ENCODE assay signal across 8 cellular contexts in the genomic region with DNA sequence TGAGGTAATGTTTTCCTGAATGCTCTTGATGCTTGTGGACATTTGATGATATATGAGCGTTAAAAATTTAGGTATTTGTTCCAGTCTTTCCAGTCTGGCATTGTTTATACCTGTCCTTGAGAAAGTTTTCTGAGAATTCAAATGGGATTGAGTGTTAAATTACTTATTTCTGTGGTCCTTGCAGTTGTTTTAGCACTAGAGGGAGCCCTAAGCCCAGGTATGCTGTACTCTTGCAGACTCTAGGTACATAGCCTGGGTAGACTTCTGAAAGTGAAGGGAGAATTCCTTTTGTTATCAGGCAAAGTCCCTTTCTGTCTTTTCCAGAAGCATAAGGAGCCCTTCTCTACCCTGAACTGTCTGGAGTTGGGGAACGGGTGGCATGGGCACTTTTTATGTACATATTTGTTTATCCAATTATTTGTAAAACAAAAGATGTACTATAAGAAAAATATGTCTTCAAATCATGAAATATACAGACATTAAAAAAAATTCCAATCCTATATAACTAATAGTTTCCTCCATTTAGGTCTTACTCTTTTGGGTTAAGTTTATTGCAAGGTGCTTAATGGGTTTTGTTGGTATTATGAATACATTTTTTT.
DNase-seq lines count a peak whose midpoint lies in the region; ATAC-seq, FAIRE-seq and TF ChIP-seq lines count a peak whose summit lies in the region.

No MANE protein-coding gene starts in this region.

- CTCF ChIA-PET in MCF 10A (lab: Yijun Ruan, JAX), result no interaction called here
- CTCF ChIA-PET in HepG2 (lab: Yijun Ruan, JAX; ENCODE audit: low intra/inter-chr PET ratio, low total read pairs), result interaction anchor here (0.6 to 2.0 kb wide), 4 partner anchors 62 to 1031 kb away, joined by 3 to 23 read pairs (median 9); no protein-coding TSS in a partner anchor
- CTCF ChIA-PET in CD8-positive, alpha-beta T cell (lab: Charles Lee), result no interaction called here

- in situ Hi-C loops in HepG2 (cut with HindIII; ENCODE audit: extremely low pct_ligation_motif_present, low pct_unique_long_range_greater_than_20kb), result no loop called here

- H4K20me1 ChIP-seq in HepG2 (ENCODE audit: insufficient read depth, low read length), result no peaks in the 10 kb centered on the region

- no peaks in the 10 kb centered on the region for H3K9me3 Mint-ChIP-seq in MCF 10A (ENCODE audit: unreplicated experiment)
- no peaks in the 10 kb centered on the region for H3K9me3 Mint-ChIP-seq in CD8-positive, alpha-beta T cell

- H3K36me3 Mint-ChIP-seq in MCF 10A (ENCODE audit: insufficient read depth, unreplicated experiment), result no peaks in the 10 kb centered on the region
- H3K36me3 Mint-ChIP-seq in CD8-positive, alpha-beta T cell, result no peaks in the 10 kb centered on the region

- TF ChIP-seq EP300 in HepG2 (IDR thresholded peaks at IDR 0.05; ENCODE audit: low read depth in 2 of 2, low read length in 2 of 2) (no peak), HepG2 (CRISPR knock-in tag; IDR thresholded peaks at IDR 0.05; ENCODE audit: borderline replicate concordance) (no peak)

- TF ChIP-seq CTCF in MCF 10A (IDR thresholded peaks at IDR 0.05; ENCODE audit: unreplicated experiment) (peak; percentile 90), HepG2 (CRISPR knock-in tag; IDR thresholded peaks at IDR 0.05) (peak; percentile 77)
- TF ChIP-seq CTCF in CD8-positive, alpha-beta T cell (IDR thresholded peaks at IDR 0.05), result no peak

- no peak overlapping the region for H3K4me3 Mint-ChIP-seq in MCF 10A (ENCODE audit: unreplicated experiment)
- H3K4me3 Mint-ChIP-seq in CD8-positive, alpha-beta T cell, result no peak overlapping the region

- no peaks in the 10 kb centered on the region for H3K36me3 ChIP-seq in HepG2 (replicated peaks in 1 of 2; ENCODE audit: control insufficient read depth in 1 of 2, insufficient read depth in 2 of 2, low read length in 2 of 2)
- no peaks in the 10 kb centered on the region for H3K36me3 ChIP-seq in CD8-positive, alpha-beta T cell (ENCODE audit: insufficient read depth, low read length)

- H3K4me1 ChIP-seq in HepG2 (ENCODE audit: insufficient read depth, low read length), result no peaks in the 10 kb centered on the region
- no peaks in the 10 kb centered on the region for H3K4me1 ChIP-seq in CD8-positive, alpha-beta T cell (ENCODE audit: insufficient read depth, low read length)

- no peak overlapping the region for H3K9ac ChIP-seq in HepG2 (ENCODE audit: insufficient read depth, low read depth, low read length)

- TF ChIP-seq POLR2A in HepG2 (IDR thresholded peaks at IDR 0.05; ENCODE audit: insufficient read depth in 1 of 2, low read depth in 2 of 2, low read length in 2 of 2), result no peak

- BruUV-seq in MCF 10A (replicated peaks; lab: Mats Ljungman, UMichigan) (no TSS peak), HepG2 (replicated peaks; lab: Mats Ljungman, UMichigan) (no TSS peak)

- no peaks in the 10 kb centered on the region for H3K27me3 ChIP-seq in HepG2 (ENCODE audit: control insufficient read depth in 1 of 2, insufficient read depth in 2 of 2, low read length in 2 of 2)
- H3K27me3 ChIP-seq in CD8-positive, alpha-beta T cell (ENCODE audit: insufficient read depth, low read length), result no peaks in the 10 kb centered on the region

- WGBS in HepG2 (ENCODE audit: low lambda C conversion rate), result 0% methylated on average over 2 of the region's 2 CpGs

- POLR2A ChIA-PET in MCF 10A (lab: Yijun Ruan, JAX), result no interaction called here
- POLR2A ChIA-PET in HepG2 (lab: Yijun Ruan, JAX), result no interaction called here
- POLR2A ChIA-PET in CD8-positive, alpha-beta T cell (lab: Charles Lee), result no interaction called here

- TF ChIP-seq RAD21 in HepG2 (CRISPR knock-in tag; IDR thresholded peaks at IDR 0.05), result no peak

- H2AFZ ChIP-seq in HepG2 (ENCODE audit: low read length), result no peak overlapping the region

- DNase-seq in EL (peak; percentile 57), NCI-H526 (lab: John Stamatoyannopoulos, UW) (peak; percentile 35 to 65), MCF 10A (ENCODE audit: unreplicated experiment) (peak; percentile 77), HepG2 (ENCODE audit: low spot score) (peak; percentile 63), GOT3 (lab: John Stamatoyannopoulos, UW) (no peak)
- no peak for DNase-seq in CD8-positive, alpha-beta T cell

- H3K27me3 Mint-ChIP-seq in MCF 10A (ENCODE audit: insufficient read depth, unreplicated experiment), result peaks cover 90% of the 10 kb centered on the region
- no peaks in the 10 kb centered on the region for H3K27me3 Mint-ChIP-seq in CD8-positive, alpha-beta T cell (ENCODE audit: low read depth)

- peak; percentile 52 for FAIRE-seq in HepG2 (lab: Jason Lieb, UNC)

- no peak overlapping the region for H3K4me2 ChIP-seq in HepG2 (ENCODE audit: low read depth, low read length)

- no peak overlapping the region for H3K27ac ChIP-seq in HepG2 (ENCODE audit: extremely low read length, insufficient read depth, low read length)
- no peak overlapping the region for H3K27ac ChIP-seq in CD8-positive, alpha-beta T cell (ENCODE audit: low read depth, low read length)

- no peaks in the 10 kb centered on the region for H3K4me1 Mint-ChIP-seq in MCF 10A (ENCODE audit: insufficient read depth, unreplicated experiment)
- no peaks in the 10 kb centered on the region for H3K4me1 Mint-ChIP-seq in CD8-positive, alpha-beta T cell (ENCODE audit: low read depth)

- H3K9me3 ChIP-seq in HepG2 (ENCODE audit: low read length), result no peaks in the 10 kb centered on the region
- H3K9me3 ChIP-seq in CD8-positive, alpha-beta T cell (ENCODE audit: low read length), result no peaks in the 10 kb centered on the region

- intact Hi-C loops in MCF 10A (cut with micrococcal nuclease), result loop anchor here (1.0 to 10.0 kb wide), 5 partner anchors 62 to 1032 kb away; no protein-coding TSS in a partner anchor
- intact Hi-C loops in HepG2 (cut with micrococcal nuclease; ENCODE audit: unreplicated experiment), result loop anchor here (1.0 to 10.0 kb wide), 4 partner anchors 62 to 933 kb away; no protein-coding TSS in a partner anchor
- intact Hi-C loops in CD8-positive, alpha-beta T cell (cut with DNase I, micrococcal nuclease), result loop anchor here (5.0 to 10.0 kb wide), 2 partner anchors 1030 to 1032 kb away; no protein-coding TSS in a partner anchor

- H3K79me2 ChIP-seq in HepG2 (ENCODE audit: insufficient read depth, low read length), result no peaks in the 10 kb centered on the region

- no peak overlapping the region for H3K4me3 ChIP-seq in HepG2 (replicated peaks in 1 of 3; ENCODE audit: insufficient read depth in 1 of 3, low read depth in 2 of 3, low read length in 3 of 3)
- H3K4me3 ChIP-seq in CD8-positive, alpha-beta T cell (ENCODE audit: low read depth, low read length), result no peak overlapping the region

- ATAC-seq in GM19351 (IDR thresholded peaks at IDR 0.05; ENCODE audit: unreplicated experiment) (peak; percentile 95), HG03457 (IDR thresholded peaks at IDR 0.05; ENCODE audit: unreplicated experiment) (peak; percentile 76), HepG2 (peak; percentile 87)
- no peak for ATAC-seq in CD8-positive, alpha-beta T cell

- no peak overlapping the region for H3K27ac Mint-ChIP-seq in MCF 10A (ENCODE audit: low read depth, unreplicated experiment)
- no peak overlapping the region for H3K27ac Mint-ChIP-seq in CD8-positive, alpha-beta T cell

TF ChIP-seq in HepG2, 621 proteins besides CTCF, POLR2A, EP300 and RAD21 (continues in another document):
- TF ChIP-seq RBM39 (IDR thresholded peaks at IDR 0.05; ENCODE audit: low read depth, low read length, poor library complexity, severe bottlenecking) (no peak), EHMT2 (IDR thresholded peaks at IDR 0.05; ENCODE audit: borderline replicate concordance, low read depth, low read length) (no peak), ZSCAN22 (CRISPR knock-in tag; IDR thresholded peaks at IDR 0.05) (no peak), THYN1 (CRISPR knock-in tag; IDR thresholded peaks at IDR 0.05; ENCODE audit: borderline replicate concordance, low read depth) (no peak), STAG1 (CRISPR knock-in tag; IDR thresholded peaks at IDR 0.05) (peak; percentile 83), ZNF256 (CRISPR knock-in tag; conservative IDR thresholded peaks at IDR 0.05) (no peak), ZNF777 (CRISPR knock-in tag; IDR thresholded peaks at IDR 0.05) (no peak)
- TF ChIP-seq, protein P1, sequence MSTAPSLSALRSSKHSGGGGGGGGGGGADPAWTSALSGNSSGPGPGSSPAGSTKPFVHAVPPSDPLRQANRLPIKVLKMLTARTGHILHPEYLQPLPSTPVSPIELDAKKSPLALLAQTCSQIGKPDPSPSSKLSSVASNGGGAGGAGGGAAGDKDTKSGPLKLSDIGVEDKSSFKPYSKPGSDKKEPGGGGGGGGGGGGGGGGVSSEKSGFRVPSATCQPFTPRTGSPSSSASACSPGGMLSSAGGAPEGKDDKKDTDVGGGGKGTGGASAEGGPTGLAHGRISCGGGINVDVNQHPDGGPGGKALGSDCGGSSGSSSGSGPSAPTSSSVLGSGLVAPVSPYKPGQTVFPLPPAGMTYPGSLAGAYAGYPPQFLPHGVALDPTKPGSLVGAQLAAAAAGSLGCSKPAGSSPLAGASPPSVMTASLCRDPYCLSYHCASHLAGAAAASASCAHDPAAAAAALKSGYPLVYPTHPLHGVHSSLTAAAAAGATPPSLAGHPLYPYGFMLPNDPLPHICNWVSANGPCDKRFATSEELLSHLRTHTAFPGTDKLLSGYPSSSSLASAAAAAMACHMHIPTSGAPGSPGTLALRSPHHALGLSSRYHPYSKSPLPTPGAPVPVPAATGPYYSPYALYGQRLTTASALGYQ (CRISPR knock-in tag; IDR thresholded peaks at IDR 0.05), result no peak
- TF ChIP-seq, protein P2, sequence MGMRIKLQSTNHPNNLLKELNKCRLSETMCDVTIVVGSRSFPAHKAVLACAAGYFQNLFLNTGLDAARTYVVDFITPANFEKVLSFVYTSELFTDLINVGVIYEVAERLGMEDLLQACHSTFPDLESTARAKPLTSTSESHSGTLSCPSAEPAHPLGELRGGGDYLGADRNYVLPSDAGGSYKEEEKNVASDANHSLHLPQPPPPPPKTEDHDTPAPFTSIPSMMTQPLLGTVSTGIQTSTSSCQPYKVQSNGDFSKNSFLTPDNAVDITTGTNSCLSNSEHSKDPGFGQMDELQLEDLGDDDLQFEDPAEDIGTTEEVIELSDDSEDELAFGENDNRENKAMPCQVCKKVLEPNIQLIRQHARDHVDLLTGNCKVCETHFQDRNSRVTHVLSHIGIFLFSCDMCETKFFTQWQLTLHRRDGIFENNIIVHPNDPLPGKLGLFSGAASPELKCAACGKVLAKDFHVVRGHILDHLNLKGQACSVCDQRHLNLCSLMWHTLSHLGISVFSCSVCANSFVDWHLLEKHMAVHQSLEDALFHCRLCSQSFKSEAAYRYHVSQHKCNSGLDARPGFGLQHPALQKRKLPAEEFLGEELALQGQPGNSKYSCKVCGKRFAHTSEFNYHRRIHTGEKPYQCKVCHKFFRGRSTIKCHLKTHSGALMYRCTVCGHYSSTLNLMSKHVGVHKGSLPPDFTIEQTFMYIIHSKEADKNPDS (CRISPR knock-in tag; IDR thresholded peaks at IDR 0.05), result no peak

Comparison
In these comparisons a context has a peak if more than half of its experiments do, and no peak if none do; other contexts are left out.
1. DNase-seq: peak in EL (single experiment), NCI-H526 (2 of 2), MCF 10A (single experiment) and HepG2 (single experiment); none in CD8-positive, alpha-beta T cell (0 of 7) and GOT3 (single experiment).